ENCODE assay signal across 7 cellular contexts in the genomic region with DNA sequence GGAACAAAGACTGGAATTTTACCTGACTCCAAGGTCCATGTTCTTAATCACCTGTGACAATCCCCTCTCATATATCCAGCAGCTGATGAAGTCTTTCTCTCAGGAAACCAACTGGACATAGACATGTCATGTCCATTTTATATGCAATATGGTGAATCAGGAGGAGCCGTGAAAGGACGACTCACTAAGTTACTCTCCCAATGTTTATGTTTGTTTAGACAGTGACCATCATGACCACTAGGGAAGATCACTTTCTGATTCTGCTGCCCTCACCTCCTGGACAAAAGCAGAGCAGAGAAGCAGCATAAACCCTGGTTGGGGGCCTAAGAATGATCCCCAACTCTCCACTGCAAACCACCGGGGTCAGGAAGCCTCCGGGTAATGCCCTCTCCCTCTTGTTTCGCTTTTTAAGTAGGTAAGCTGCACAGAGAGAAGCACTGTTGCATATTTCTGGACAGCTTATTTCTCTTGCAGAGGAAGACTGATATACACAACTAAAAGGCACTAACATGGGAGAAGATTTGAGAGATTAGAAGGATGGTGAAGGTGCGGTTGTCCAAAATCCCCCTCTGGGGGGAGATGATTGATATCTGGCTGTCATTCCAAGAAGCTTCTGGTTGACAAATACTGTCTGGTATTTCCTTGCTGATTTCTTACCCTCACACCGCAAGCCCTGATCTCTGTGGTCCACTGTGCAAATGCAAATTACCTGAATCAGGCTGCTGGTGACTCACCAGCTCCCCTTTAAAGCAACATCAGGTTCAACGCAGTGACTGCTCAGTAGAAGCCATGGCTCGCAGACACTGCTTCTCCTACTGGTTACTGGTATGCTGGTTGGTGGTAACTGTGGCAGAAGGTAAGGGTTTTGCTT. TPM values are rescaled to one million over a fixed set of nuclear protein-coding genes. Genes with fewer than 3 reads are reported as not detected.
DNase-seq lines count a peak whose midpoint lies in the region; ATAC-seq, FAIRE-seq and TF ChIP-seq lines count a peak whose summit lies in the region.

ODAPH (plus strand) TSS at position 773 of the 871 bp plus-strand sequence; CDS start at position 790, 17 bp downstream.

- no peaks in the 10 kb centered on the region; the same call in 2 of the 3 replicates for H3K36me3 Mint-ChIP-seq in GM23338 (ENCODE audit: low read depth)

- BruUV-seq in GM12878 (replicated peaks; lab: Mats Ljungman, UMichigan): no TSS peak

- H3K36me3 ChIP-seq in GM23338 (ENCODE audit: insufficient read depth) (no peaks in the 10 kb centered on the region), GM12878 (ENCODE audit: control insufficient read depth in 2 of 2, insufficient read depth in 2 of 2, low read length in 1 of 2) (no peaks in the 10 kb centered on the region), thyroid gland (no peaks in the 10 kb centered on the region)

- no peaks in the 10 kb centered on the region for H3K4me1 ChIP-seq in GM23338 (ENCODE audit: insufficient read depth)
- peaks cover 3% of the 10 kb centered on the region; the same call in 1 of the 2 replicates for H3K4me1 ChIP-seq in GM12878 (ENCODE audit: control insufficient read depth, insufficient read depth, low read length)
- no peaks in the 10 kb centered on the region for H3K4me1 ChIP-seq in thyroid gland

- no peak within 1 kb of the TSS for H3K4me2 ChIP-seq in GM23338
- peak within 1 kb of the TSS; percentile 82 for H3K4me2 ChIP-seq in GM12878 (ENCODE audit: control insufficient read depth, insufficient read depth)

- intact Hi-C loops in GM12878 (cut with micrococcal nuclease; ENCODE audit: unreplicated experiment): no loop called here
- intact Hi-C loops in thyroid gland (cut with DNase I): no loop called here

- 2% methylated on average over 9 of the region's 9 CpGs for WGBS in GM12878 (ENCODE audit: insufficient coverage, insufficient replicate concordance, low lambda C conversion rate, missing lambda C conversion rate)
- 66 to 71% methylated on average over 9 of the region's 9 CpGs for WGBS in thyroid gland, 2 donors

- no peak for TF ChIP-seq EP300 in GM12878 (IDR thresholded peaks at IDR 0.05; ENCODE audit: borderline replicate concordance in 1 of 2, control insufficient read depth in 1 of 2, low read depth in 2 of 2, low read length in 2 of 2)

- TF ChIP-seq POLR2A in GM12878 (IDR thresholded peaks at IDR 0.05; ENCODE audit: low read depth, low read length) (no peak), thyroid gland (IDR thresholded peaks at IDR 0.05) (no peak)

- H3K9me3 ChIP-seq in GM12878 (replicated peaks; ENCODE audit: control insufficient read depth, insufficient read depth, low read length): no peaks in the 10 kb centered on the region
- H3K9me3 ChIP-seq in thyroid gland: no peaks in the 10 kb centered on the region

- CTCF ChIA-PET in GM12878 (lab: Yijun Ruan, JAX): interaction anchor here (0.8 to 1.2 kb wide), 2 partner anchors 41 to 293 kb away, joined by 3 read pairs; no protein-coding TSS in a partner anchor

- SMC1A ChIA-PET in GM12878 (lab: Charles Lee; ENCODE audit: uncharacterized antibody, unreplicated experiment): interaction anchor here (0.9 to 1.4 kb wide), 3 partner anchors 9 to 97 kb away, joined by 3 to 4 read pairs (median 3); no protein-coding TSS in a partner anchor

- H3K4me3 ChIP-seq in GM23338 (no peak within 1 kb of the TSS), GM12878 (peak within 1 kb of the TSS; percentile 42; the same call in 1 of the 2 replicates), thyroid gland (replicated peaks in 1 of 3) (no peak within 1 kb of the TSS)

- DNase-seq in GM23338 (ENCODE audit: low spot score) (peak; percentile 15), LoVo (ENCODE audit: low spot score) (peak; percentile 23), GM12878 (ENCODE audit: low read depth, low spot score) (peak; percentile 42), SIG-M5 (lab: John Stamatoyannopoulos, UW) (no peak), thyroid gland (no peak)
- DNase-seq in stimulated activated naive CD8-positive, alpha-beta T cell treated with anti-CD3 and anti-CD28 coated beads, Interleukin-15, amount 100 ng/mL, for 72 hours: peak in 1 of 2 donors; percentile 24

- H3K27me3 ChIP-seq in GM23338 (ENCODE audit: insufficient read depth) (no peaks in the 10 kb centered on the region), GM12878 (replicated peaks in 1 of 2; ENCODE audit: control insufficient read depth in 2 of 2, insufficient read depth in 2 of 2, low read length in 1 of 2) (no peaks in the 10 kb centered on the region; a peak in 1 of 4 replicates), thyroid gland (no peaks in the 10 kb centered on the region)

- POLR2A ChIA-PET in GM12878 (lab: Charles Lee): interaction anchor here (0.5 to 0.9 kb wide), 3 partner anchors 34 to 376 kb away, joined by 3 read pairs; no protein-coding TSS in a partner anchor

- H3F3A ChIP-seq in GM23338 (replicated peaks; ENCODE audit: low read depth): no peaks in the 10 kb centered on the region

- H2AFZ ChIP-seq in GM23338: peak within 1 kb of the TSS; percentile 53
- H2AFZ ChIP-seq in GM12878 (ENCODE audit: control insufficient read depth, low read depth, low read length): peak within 1 kb of the TSS; percentile 61

- RAD21 ChIA-PET in GM12878 (lab: Charles Lee; ENCODE audit: unreplicated experiment): no interaction called here

- peak; percentile 93 for FAIRE-seq in GM12878 (lab: Jason Lieb, UNC)

- peak; percentile 93 for ATAC-seq in GM18519 (IDR thresholded peaks at IDR 0.05; ENCODE audit: low FRiP score, unreplicated experiment)
- ATAC-seq in GM23338: peak; percentile 53
- peak; percentile 97 for ATAC-seq in GM12878
- peak; percentile 85 for ATAC-seq in stimulated activated naive CD8-positive, alpha-beta T cell treated with anti-CD3 and anti-CD28 coated beads, Interleukin-15, amount 100 ng/mL, for 72 hours

- H3K27ac Mint-ChIP-seq in GM23338: no peak within 1 kb of the TSS
- no peak within 1 kb of the TSS for H3K27ac Mint-ChIP-seq in stimulated activated naive CD8-positive, alpha-beta T cell treated with anti-CD3 and anti-CD28 coated beads, Interleukin-15, amount 100 ng/mL, for 72 hours

- no peak within 1 kb of the TSS for H3K4me3 Mint-ChIP-seq in GM23338
- H3K4me3 Mint-ChIP-seq in stimulated activated naive CD8-positive, alpha-beta T cell treated with anti-CD3 and anti-CD28 coated beads, Interleukin-15, amount 100 ng/mL, for 72 hours: no peak within 1 kb of the TSS

- in situ Hi-C loops in GM12878 (cut with MboI): no loop called here

- H3K79me2 ChIP-seq in GM23338 (replicated peaks; ENCODE audit: insufficient read depth) (no peaks in the 10 kb centered on the region), GM12878 (ENCODE audit: control insufficient read depth, insufficient read depth, low read length) (no peaks in the 10 kb centered on the region)

- H4K20me1 ChIP-seq in GM23338 (replicated peaks; ENCODE audit: insufficient read depth): no peaks in the 10 kb centered on the region
- H4K20me1 ChIP-seq in GM12878 (ENCODE audit: control insufficient read depth, insufficient read depth): no peaks in the 10 kb centered on the region; the same call in 1 of the 2 replicates

- H3K27me3 Mint-ChIP-seq in GM23338 (ENCODE audit: insufficient read depth, low read depth, poor library complexity): no peaks in the 10 kb centered on the region
- H3K27me3 Mint-ChIP-seq in stimulated activated naive CD8-positive, alpha-beta T cell treated with anti-CD3 and anti-CD28 coated beads, Interleukin-15, amount 100 ng/mL, for 72 hours: peaks cover 11% of the 10 kb centered on the region

- H3K9me3 Mint-ChIP-seq in GM23338: no peaks in the 10 kb centered on the region
- no peaks in the 10 kb centered on the region for H3K9me3 Mint-ChIP-seq in stimulated activated naive CD8-positive, alpha-beta T cell treated with anti-CD3 and anti-CD28 coated beads, Interleukin-15, amount 100 ng/mL, for 72 hours

- no peak for TF ChIP-seq CTCF in GM23338 (conservative IDR thresholded peaks at IDR 0.05; ENCODE audit: low read depth in 2 of 2)
- no peak for TF ChIP-seq CTCF in GM12878 (IDR thresholded peaks at IDR 0.05 in 2 of 3, conservative IDR thresholded peaks at IDR 0.05 in 1 of 3; ENCODE audit: control insufficient read depth in 2 of 3, extremely low read depth in 1 of 3, insufficient read depth in 1 of 3, low read depth in 3 of 3, low read length in 3 of 3)
- TF ChIP-seq CTCF in thyroid gland (IDR thresholded peaks at IDR 0.05): no peak

- H3K27ac ChIP-seq in GM23338 (ENCODE audit: low read depth) (no peak within 1 kb of the TSS), GM12878 (ENCODE audit: control insufficient read depth, insufficient read depth) (no peak within 1 kb of the TSS), thyroid gland (no peak within 1 kb of the TSS)

- TF ChIP-seq RAD21 in GM12878 (IDR thresholded peaks at IDR 0.05; ENCODE audit: insufficient read depth, low read depth, low read length): no peak

- H3K9ac ChIP-seq in GM12878 (ENCODE audit: control insufficient read depth, insufficient read depth, low read length): no peak within 1 kb of the TSS

- H3K9me2 ChIP-seq in GM23338 (ENCODE audit: insufficient read depth): 0 out of 2 replicates have a peak, but pooled peaks cover 2% of the 10 kb centered on the region

- peaks cover 11% of the 10 kb centered on the region for H3K4me1 Mint-ChIP-seq in GM23338
- H3K4me1 Mint-ChIP-seq in stimulated activated naive CD8-positive, alpha-beta T cell treated with anti-CD3 and anti-CD28 coated beads, Interleukin-15, amount 100 ng/mL, for 72 hours: no peaks in the 10 kb centered on the region

TF ChIP-seq in GM23338, 12 proteins besides CTCF, POLR2A, EP300 and RAD21 (continues in another document):
- TF ChIP-seq JUNB (IDR thresholded peaks at IDR 0.05; ENCODE audit: unreplicated experiment): no peak

RNA-seq across cellular contexts. Expression of gene ODAPH, which starts in this region (rescaled TPM):
- not detected in 2 replicates for total RNA-seq in GM23338 (2014; rRNA removed; shearing (Covaris generic))
- polyA plus RNA-seq in GM23338 (2016; fragmentation: Nextera tagmentation; extraction: Ambion mirVana) (not detected in 2 replicates), GM12878 (2011; rRNA removed) (not detected in 2 replicates), GM12878 (2014; fragmentation: Illumina TruSeq; extraction: Trizol) (0.12 TPM in 1 of 2 replicates, not detected in the other), GM12878 (2014; fragmentation: Nextera tagmentation; extraction: Ambion mirVana) (under 1 TPM; 0.06 to 0.13 TPM), GM12878 (2014; rRNA removed) (0.11 TPM in 1 of 2 replicates, not detected in the other), GM12878 (2016; fragmentation: Nextera tagmentation; extraction: Ambion mirVana) (not detected)
- total RNA-seq in GM12878 (2013; cell fraction: nucleolus; rRNA removed): not detected in 2 replicates
- total RNA-seq in GM12878 (2014; rRNA removed) (0.05 TPM in 1 of 2 replicates, not detected in the other), GM12878 (2014; rRNA removed; fragmentation: Illumina TruSeq; extraction: Trizol) (0.13 and 0.18 TPM in 2 replicates), GM12878 (2021) (not detected in 2 replicates), thyroid gland (under 1 TPM in 1 of 4 donors, not detected in 3; 0.29 TPM)
- not detected for polyA plus RNA-seq in GM12878 (2011; ENCODE audit: low read depth)
- not detected in 2 replicates for polyA plus RNA-seq in GM12878 (2011; cell fraction: cytosol; rRNA removed)
- 0.45 TPM in 1 of 2 replicates, not detected in the other for polyA plus RNA-seq in GM12878 (2011; cell fraction: nucleus; rRNA removed)
- polyA plus RNA-seq in GM12878 (2012): 0.07 and 0.45 TPM in 2 replicates
- polyA minus RNA-seq in GM12878 (2011; rRNA and poly(A)+ RNA removed): not detected in 2 replicates
- not detected in 2 replicates for polyA minus RNA-seq in GM12878 (2011; cell fraction: cytosol; rRNA and poly(A)+ RNA removed)
- polyA minus RNA-seq in GM12878 (2011; cell fraction: nucleus; rRNA and poly(A)+ RNA removed): not detected in 2 replicates

Comparison
In these comparisons a context has a peak if more than half of its experiments do, and no peak if none do; other contexts are left out.
1. Peak in DNase-seq and ATAC-seq in GM23338; RNA of the gene not detected or under 1 TPM.
2. Peak in DNase-seq, ATAC-seq, H3K4me3 ChIP-seq and H3K4me2 ChIP-seq in GM12878; RNA of the gene not detected or under 1 TPM.